ENCODE assay signal across 10 cellular contexts in genomic region chr5:179866241-179867078, GRCh38. TPM values are rescaled to one million over a fixed set of nuclear protein-coding genes. Genes with fewer than 3 reads are reported as not detected.
DNase-seq lines count a peak whose midpoint lies in the region; ATAC-seq, FAIRE-seq and TF ChIP-seq lines count a peak whose summit lies in the region.
"Had no signal": no experiment of that assay in that cellular context is flagged by ENCODE, and none has a peak within 500 bp of the region (broad histone marks: within the 10 kb centered on the region; RNA-seq: fewer than 3 reads in every experiment).

No MANE protein-coding gene starts in this region.

- H3K27ac ChIP-seq in A549 (no peak overlapping the region), foreskin keratinocyte (no peak overlapping the region)
- H3K27ac ChIP-seq: SJSA1 had no signal

- TF ChIP-seq RAD21 in A549 (conservative IDR thresholded peaks at IDR 0.05 in 1 of 2, IDR thresholded peaks at IDR 0.05 in 1 of 2): 0 out of 5 replicates have a peak, but pooled peaks of 1 of the 2 experiments have one; percentile 15

- TF ChIP-seq POLR2A in A549 (IDR thresholded peaks at IDR 0.05; ENCODE audit: low read length) (no peak), H54 (IDR thresholded peaks at IDR 0.05; ENCODE audit: low read depth, low read length) (no peak)

- CTCF ChIA-PET in A549 (lab: Yijun Ruan, JAX): interaction anchor here (0.7 to 1.6 kb wide), 7 partner anchors 17 to 225 kb away, joined by 3 to 4 read pairs (median 3); no protein-coding TSS in a partner anchor

- peak; percentile 20 to 46; a peak in 3 of 6 replicates for ATAC-seq in A549
- ATAC-seq in T-helper 17 cell: no peak
- ATAC-seq in foreskin keratinocyte: peak; percentile 11
- no peak for ATAC-seq in GM19324 (IDR thresholded peaks at IDR 0.05; ENCODE audit: low FRiP score, unreplicated experiment)

- no peaks in the 10 kb centered on the region for H3K36me3 Mint-ChIP-seq in T-helper 17 cell (ENCODE audit: low read depth)

- FAIRE-seq in A549 (lab: Jason Lieb, UNC) (no peak), H54 (lab: Jason Lieb, UNC) (no peak)
- FAIRE-seq: D721Med had no signal

- TF ChIP-seq CTCF in A549 (IDR thresholded peaks at IDR 0.05): no peak
- TF ChIP-seq CTCF in GM13976 (IDR thresholded peaks at IDR 0.05; ENCODE audit: borderline replicate concordance, control extremely low read depth, extremely low read depth, insufficient read depth, missing control alignments): peak; percentile 12
- peak; percentile 23 for TF ChIP-seq CTCF in foreskin keratinocyte (conservative IDR thresholded peaks at IDR 0.05)

- DNase-seq in A549 (ENCODE audit: low read depth in 1 of 2, low spot score in 1 of 2) (peak in 1 of 2 experiments; percentile 35), GM13976 (ENCODE audit: low spot score) (no peak), T-helper 17 cell (no peak), foreskin keratinocyte (no peak), NCI-H1436 treated with DMSO at 0.1 percent for 48 hours (lab: John Stamatoyannopoulos, UW) (no peak), globus pallidus (ENCODE audit: low spot score) (no peak), H54 (ENCODE audit: insufficient read length, low spot score) (no peak)

- H3K4me2 ChIP-seq in A549: no peak overlapping the region

- no peak overlapping the region for H3K4me3 Mint-ChIP-seq in T-helper 17 cell

- WGBS in A549 (ENCODE audit: missing lambda C conversion rate): 64% methylated on average over 7 of the region's 21 CpGs

- in situ Hi-C loops in GM13976 (cut with MboI; ENCODE audit: low sequenced_read_pairs, unreplicated experiment): no loop called here

- H3K27me3 Mint-ChIP-seq in T-helper 17 cell: no peaks in the 10 kb centered on the region

- H3K27me3 ChIP-seq in foreskin keratinocyte: no peaks in the 10 kb centered on the region
- H3K27me3 ChIP-seq: SJSA1 had no signal

- no peak overlapping the region for H3K4me3 ChIP-seq in A549
- H3K4me3 ChIP-seq: SJSA1 had no signal

- no peak for TF ChIP-seq EP300 in A549 (IDR thresholded peaks at IDR 0.05)

- H3K4me1 Mint-ChIP-seq in T-helper 17 cell: no peaks in the 10 kb centered on the region

- H3K9me3 ChIP-seq in A549 (no peaks in the 10 kb centered on the region), T-helper 17 cell (ENCODE audit: control insufficient read depth, low read length, poor library complexity, severe bottlenecking) (no peaks in the 10 kb centered on the region)

- peak overlapping the region; percentile 79 for H3K27ac Mint-ChIP-seq in T-helper 17 cell

- no peaks in the 10 kb centered on the region for H3K4me1 ChIP-seq in A549
- H3K4me1 ChIP-seq in foreskin keratinocyte: no peaks in the 10 kb centered on the region
- H3K4me1 ChIP-seq: SJSA1 had no signal

- POLR2A ChIA-PET in A549 (lab: Yijun Ruan, JAX): no interaction called here

TF ChIP-seq in A549, 52 proteins besides CTCF, POLR2A, EP300 and RAD21:
- TF ChIP-seq RNF2 (IDR thresholded peaks at IDR 0.05; ENCODE audit: borderline replicate concordance, low read depth) (no peak), HDAC2 (IDR thresholded peaks at IDR 0.05) (no peak), PHF8 (IDR thresholded peaks at IDR 0.05; ENCODE audit: borderline replicate concordance, low read depth) (no peak), BHLHE40 (IDR thresholded peaks at IDR 0.05; ENCODE audit: low read depth, low read length) (no peak), SREBF2 (IDR thresholded peaks at IDR 0.05) (no peak), CBX8 (IDR thresholded peaks at IDR 0.05) (no peak), POLR2AphosphoS2 (conservative IDR thresholded peaks at IDR 0.05; ENCODE audit: low read length) (no peak), ZFP36 (IDR thresholded peaks at IDR 0.05; ENCODE audit: borderline replicate concordance, partially characterized antibody) (no peak), REST (IDR thresholded peaks at IDR 0.05) (no peak), NFE2L2 (conservative IDR thresholded peaks at IDR 0.05; ENCODE audit: low read length) (no peak), HOXB13 (CRISPR knock-in tag; IDR thresholded peaks at IDR 0.05; ENCODE audit: low read depth) (no peak), ZC3H11A (IDR thresholded peaks at IDR 0.05) (no peak), NPAS2 (CRISPR knock-in tag; IDR thresholded peaks at IDR 0.05; ENCODE audit: borderline replicate concordance) (no peak), KDM1A (IDR thresholded peaks at IDR 0.05; ENCODE audit: low read depth) (no peak), HOXA7 (CRISPR knock-in tag; IDR thresholded peaks at IDR 0.05) (no peak), ZSCAN20 (CRISPR knock-in tag; IDR thresholded peaks at IDR 0.05) (no peak), EHF (CRISPR knock-in tag; IDR thresholded peaks at IDR 0.05) (no peak), ATOH8 (CRISPR knock-in tag; IDR thresholded peaks at IDR 0.05; ENCODE audit: low read depth) (no peak), KDM5A (IDR thresholded peaks at IDR 0.05) (no peak), EHMT2 (IDR thresholded peaks at IDR 0.05; ENCODE audit: low read depth) (no peak)

RNA-seq across cellular contexts. Expression of gene MRNIP, which starts 7.8 kb away (rescaled TPM):
- polyA plus RNA-seq in A549 (2011; rRNA removed): 21.4 and 26.1 TPM in 2 replicates
- 19.4 and 20.7 TPM in 2 replicates for polyA plus RNA-seq in A549 (2012; cell fraction: cytosol; rRNA removed)
- polyA plus RNA-seq in A549 (2012; cell fraction: nucleus; rRNA removed): 155 and 197 TPM in 2 replicates
- 29.7 to 35.9 TPM (median 30.5 TPM) in 3 replicates for polyA plus RNA-seq in A549 (2017; fragmentation: RNase III; extraction: RNeasy Plus Mini Kit Qiagen cat#74134 plus additional on column Dnase treatment)
- polyA minus RNA-seq in A549 (2011; rRNA and poly(A)+ RNA removed): 12.2 and 13.2 TPM in 2 replicates
- 10 to 100 TPM; 32.5 to 36.8 TPM for total RNA-seq in T-helper 17 cell
- 12.9 and 13.8 TPM in 2 replicates for total RNA-seq in foreskin keratinocyte
- 13.6 and 16.4 TPM in 2 replicates for polyA plus RNA-seq in foreskin keratinocyte

RNA-seq across cellular contexts. Expression of gene TBC1D9B, which starts 41.2 kb away (rescaled TPM):
- polyA plus RNA-seq in A549 (2011; rRNA removed): 37.2 and 45.2 TPM in 2 replicates
- polyA plus RNA-seq in A549 (2012; cell fraction: cytosol; rRNA removed): 59.2 and 69.3 TPM in 2 replicates
- polyA plus RNA-seq in A549 (2012; cell fraction: nucleus; rRNA removed): 163 and 186 TPM in 2 replicates
- 60.1 to 68.1 TPM (median 64.7 TPM) in 3 replicates for polyA plus RNA-seq in A549 (2017; fragmentation: RNase III; extraction: RNeasy Plus Mini Kit Qiagen cat#74134 plus additional on column Dnase treatment)
- polyA minus RNA-seq in A549 (2011; rRNA and poly(A)+ RNA removed): 72.1 and 77.2 TPM in 2 replicates
- 10 to 100 TPM; 61.6 to 74.1 TPM for total RNA-seq in T-helper 17 cell
- 77.6 and 87.2 TPM in 2 replicates for total RNA-seq in foreskin keratinocyte
- polyA plus RNA-seq in foreskin keratinocyte: 49.5 and 56.2 TPM in 2 replicates

RNA-seq across cellular contexts. Expression of gene SQSTM1, which starts 45.8 kb away (rescaled TPM):
- polyA plus RNA-seq in A549 (2011; rRNA removed) (362 and 415 TPM in 2 replicates), A549 (2017; fragmentation: RNase III; extraction: RNeasy Plus Mini Kit Qiagen cat#74134 plus additional on column Dnase treatment) (529 to 625 TPM (median 606 TPM) in 3 replicates), foreskin keratinocyte (109 and 123 TPM in 2 replicates)
- 377 and 435 TPM in 2 replicates for polyA plus RNA-seq in A549 (2012; cell fraction: cytosol; rRNA removed)
- polyA plus RNA-seq in A549 (2012; cell fraction: nucleus; rRNA removed): 848 and 893 TPM in 2 replicates
- polyA minus RNA-seq in A549 (2011; rRNA and poly(A)+ RNA removed): 233 and 259 TPM in 2 replicates
- total RNA-seq in T-helper 17 cell (100 to 1,000 TPM; 446 to 548 TPM), foreskin keratinocyte (95.8 and 127 TPM in 2 replicates)

RNA-seq across cellular contexts. Expression of gene MGAT4B, which starts 59.8 kb away (rescaled TPM):
- polyA plus RNA-seq in A549 (2011; rRNA removed) (57.4 and 110 TPM in 2 replicates), A549 (2017; fragmentation: RNase III; extraction: RNeasy Plus Mini Kit Qiagen cat#74134 plus additional on column Dnase treatment) (153 to 166 TPM (median 153 TPM) in 3 replicates), foreskin keratinocyte (100 and 109 TPM in 2 replicates)
- 145 and 194 TPM in 2 replicates for polyA plus RNA-seq in A549 (2012; cell fraction: cytosol; rRNA removed)
- polyA plus RNA-seq in A549 (2012; cell fraction: nucleus; rRNA removed): 436 and 532 TPM in 2 replicates
- 132 and 144 TPM in 2 replicates for polyA minus RNA-seq in A549 (2011; rRNA and poly(A)+ RNA removed)
- total RNA-seq in T-helper 17 cell (100 to 1,000 TPM; 137 to 168 TPM), foreskin keratinocyte (113 and 121 TPM in 2 replicates)

Comparison
In these comparisons a context has a peak if more than half of its experiments do, and no peak if none do; other contexts are left out.
1. ATAC-seq: peak in A549 (2 of 2) and foreskin keratinocyte (single experiment); none in T-helper 17 cell (single experiment) and GM19324 (single experiment).